ENCODE assay signal across 1 cellular context in the genomic region with DNA sequence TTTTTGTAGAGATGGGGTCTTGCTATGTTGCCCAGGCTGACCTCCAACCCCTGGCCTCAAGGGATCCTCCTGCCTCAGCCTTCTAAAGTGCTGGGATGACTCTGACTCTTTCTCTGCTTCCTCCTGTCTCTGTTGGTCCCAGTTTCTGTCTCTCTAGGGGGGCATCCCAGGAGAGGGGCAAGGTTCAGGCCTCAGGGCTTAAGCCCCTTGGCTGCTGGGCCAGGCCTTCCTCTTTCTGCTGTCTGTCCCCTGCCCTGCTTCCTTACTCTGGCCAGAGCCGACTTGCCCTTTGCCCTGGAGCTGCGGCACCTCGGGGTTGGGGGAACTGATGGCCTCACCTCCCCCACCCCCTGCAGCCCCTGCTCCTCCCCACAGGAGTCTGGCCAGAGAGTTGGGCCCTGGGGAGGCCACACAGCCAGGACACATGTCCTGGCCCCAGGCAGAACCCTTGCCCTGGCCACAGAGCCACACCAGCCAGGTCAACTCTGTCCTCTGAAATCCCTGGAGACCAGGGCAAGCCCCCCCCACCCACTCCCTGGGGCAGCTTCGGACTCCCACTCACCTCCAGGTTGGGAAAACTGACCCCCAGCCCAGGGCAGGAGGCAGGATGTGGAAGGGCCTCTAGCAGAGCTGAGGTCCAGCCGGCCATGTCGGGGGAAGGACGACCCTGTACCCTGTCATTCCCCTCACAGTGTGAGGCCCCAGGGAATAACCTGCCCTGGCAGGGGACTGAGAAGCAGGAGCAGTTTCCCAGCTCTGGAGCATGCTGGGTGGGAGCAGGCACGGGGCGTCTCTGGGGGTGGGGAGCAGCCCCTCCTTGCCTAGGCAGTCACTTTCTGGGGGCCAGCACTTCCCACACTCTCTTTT.
TF ChIP-seq lines count a peak whose summit lies in the region.

No MANE protein-coding gene starts in this region.

TF ChIP-seq in HepG2, 621 proteins besides CTCF, POLR2A, EP300 and RAD21 (continued from another document and continues in another):
- TF ChIP-seq, protein P1, sequence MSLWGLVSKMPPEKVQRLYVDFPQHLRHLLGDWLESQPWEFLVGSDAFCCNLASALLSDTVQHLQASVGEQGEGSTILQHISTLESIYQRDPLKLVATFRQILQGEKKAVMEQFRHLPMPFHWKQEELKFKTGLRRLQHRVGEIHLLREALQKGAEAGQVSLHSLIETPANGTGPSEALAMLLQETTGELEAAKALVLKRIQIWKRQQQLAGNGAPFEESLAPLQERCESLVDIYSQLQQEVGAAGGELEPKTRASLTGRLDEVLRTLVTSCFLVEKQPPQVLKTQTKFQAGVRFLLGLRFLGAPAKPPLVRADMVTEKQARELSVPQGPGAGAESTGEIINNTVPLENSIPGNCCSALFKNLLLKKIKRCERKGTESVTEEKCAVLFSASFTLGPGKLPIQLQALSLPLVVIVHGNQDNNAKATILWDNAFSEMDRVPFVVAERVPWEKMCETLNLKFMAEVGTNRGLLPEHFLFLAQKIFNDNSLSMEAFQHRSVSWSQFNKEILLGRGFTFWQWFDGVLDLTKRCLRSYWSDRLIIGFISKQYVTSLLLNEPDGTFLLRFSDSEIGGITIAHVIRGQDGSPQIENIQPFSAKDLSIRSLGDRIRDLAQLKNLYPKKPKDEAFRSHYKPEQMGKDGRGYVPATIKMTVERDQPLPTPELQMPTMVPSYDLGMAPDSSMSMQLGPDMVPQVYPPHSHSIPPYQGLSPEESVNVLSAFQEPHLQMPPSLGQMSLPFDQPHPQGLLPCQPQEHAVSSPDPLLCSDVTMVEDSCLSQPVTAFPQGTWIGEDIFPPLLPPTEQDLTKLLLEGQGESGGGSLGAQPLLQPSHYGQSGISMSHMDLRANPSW (CRISPR knock-in tag; IDR thresholded peaks at IDR 0.05; ENCODE audit: borderline replicate concordance), result no peak
- TF ChIP-seq, protein P2, sequence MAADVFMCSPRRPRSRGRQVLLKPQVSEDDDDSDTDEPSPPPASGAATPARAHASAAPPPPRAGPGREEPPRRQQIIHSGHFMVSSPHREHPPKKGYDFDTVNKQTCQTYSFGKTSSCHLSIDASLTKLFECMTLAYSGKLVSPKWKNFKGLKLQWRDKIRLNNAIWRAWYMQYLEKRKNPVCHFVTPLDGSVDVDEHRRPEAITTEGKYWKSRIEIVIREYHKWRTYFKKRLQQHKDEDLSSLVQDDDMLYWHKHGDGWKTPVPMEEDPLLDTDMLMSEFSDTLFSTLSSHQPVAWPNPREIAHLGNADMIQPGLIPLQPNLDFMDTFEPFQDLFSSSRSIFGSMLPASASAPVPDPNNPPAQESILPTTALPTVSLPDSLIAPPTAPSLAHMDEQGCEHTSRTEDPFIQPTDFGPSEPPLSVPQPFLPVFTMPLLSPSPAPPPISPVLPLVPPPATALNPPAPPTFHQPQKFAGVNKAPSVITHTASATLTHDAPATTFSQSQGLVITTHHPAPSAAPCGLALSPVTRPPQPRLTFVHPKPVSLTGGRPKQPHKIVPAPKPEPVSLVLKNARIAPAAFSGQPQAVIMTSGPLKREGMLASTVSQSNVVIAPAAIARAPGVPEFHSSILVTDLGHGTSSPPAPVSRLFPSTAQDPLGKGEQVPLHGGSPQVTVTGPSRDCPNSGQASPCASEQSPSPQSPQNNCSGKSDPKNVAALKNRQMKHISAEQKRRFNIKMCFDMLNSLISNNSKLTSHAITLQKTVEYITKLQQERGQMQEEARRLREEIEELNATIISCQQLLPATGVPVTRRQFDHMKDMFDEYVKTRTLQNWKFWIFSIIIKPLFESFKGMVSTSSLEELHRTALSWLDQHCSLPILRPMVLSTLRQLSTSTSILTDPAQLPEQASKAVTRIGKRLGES (CRISPR knock-in tag; IDR thresholded peaks at IDR 0.05; ENCODE audit: borderline replicate concordance), result no peak
- TF ChIP-seq ZNF567 (CRISPR knock-in tag; IDR thresholded peaks at IDR 0.05; ENCODE audit: borderline replicate concordance), result no peak
- TF ChIP-seq ATF7 (IDR thresholded peaks at IDR 0.05), result no peak
- TF ChIP-seq ATF7 (CRISPR knock-in tag; IDR thresholded peaks at IDR 0.05), result no peak
- no peak for TF ChIP-seq MLLT10 (CRISPR knock-in tag; IDR thresholded peaks at IDR 0.05)
- TF ChIP-seq ZNF17 (CRISPR knock-in tag; IDR thresholded peaks at IDR 0.05), result no peak
- TF ChIP-seq CBX5 (CRISPR knock-in tag; IDR thresholded peaks at IDR 0.05; ENCODE audit: borderline replicate concordance), result no peak
- TF ChIP-seq, protein P3, sequence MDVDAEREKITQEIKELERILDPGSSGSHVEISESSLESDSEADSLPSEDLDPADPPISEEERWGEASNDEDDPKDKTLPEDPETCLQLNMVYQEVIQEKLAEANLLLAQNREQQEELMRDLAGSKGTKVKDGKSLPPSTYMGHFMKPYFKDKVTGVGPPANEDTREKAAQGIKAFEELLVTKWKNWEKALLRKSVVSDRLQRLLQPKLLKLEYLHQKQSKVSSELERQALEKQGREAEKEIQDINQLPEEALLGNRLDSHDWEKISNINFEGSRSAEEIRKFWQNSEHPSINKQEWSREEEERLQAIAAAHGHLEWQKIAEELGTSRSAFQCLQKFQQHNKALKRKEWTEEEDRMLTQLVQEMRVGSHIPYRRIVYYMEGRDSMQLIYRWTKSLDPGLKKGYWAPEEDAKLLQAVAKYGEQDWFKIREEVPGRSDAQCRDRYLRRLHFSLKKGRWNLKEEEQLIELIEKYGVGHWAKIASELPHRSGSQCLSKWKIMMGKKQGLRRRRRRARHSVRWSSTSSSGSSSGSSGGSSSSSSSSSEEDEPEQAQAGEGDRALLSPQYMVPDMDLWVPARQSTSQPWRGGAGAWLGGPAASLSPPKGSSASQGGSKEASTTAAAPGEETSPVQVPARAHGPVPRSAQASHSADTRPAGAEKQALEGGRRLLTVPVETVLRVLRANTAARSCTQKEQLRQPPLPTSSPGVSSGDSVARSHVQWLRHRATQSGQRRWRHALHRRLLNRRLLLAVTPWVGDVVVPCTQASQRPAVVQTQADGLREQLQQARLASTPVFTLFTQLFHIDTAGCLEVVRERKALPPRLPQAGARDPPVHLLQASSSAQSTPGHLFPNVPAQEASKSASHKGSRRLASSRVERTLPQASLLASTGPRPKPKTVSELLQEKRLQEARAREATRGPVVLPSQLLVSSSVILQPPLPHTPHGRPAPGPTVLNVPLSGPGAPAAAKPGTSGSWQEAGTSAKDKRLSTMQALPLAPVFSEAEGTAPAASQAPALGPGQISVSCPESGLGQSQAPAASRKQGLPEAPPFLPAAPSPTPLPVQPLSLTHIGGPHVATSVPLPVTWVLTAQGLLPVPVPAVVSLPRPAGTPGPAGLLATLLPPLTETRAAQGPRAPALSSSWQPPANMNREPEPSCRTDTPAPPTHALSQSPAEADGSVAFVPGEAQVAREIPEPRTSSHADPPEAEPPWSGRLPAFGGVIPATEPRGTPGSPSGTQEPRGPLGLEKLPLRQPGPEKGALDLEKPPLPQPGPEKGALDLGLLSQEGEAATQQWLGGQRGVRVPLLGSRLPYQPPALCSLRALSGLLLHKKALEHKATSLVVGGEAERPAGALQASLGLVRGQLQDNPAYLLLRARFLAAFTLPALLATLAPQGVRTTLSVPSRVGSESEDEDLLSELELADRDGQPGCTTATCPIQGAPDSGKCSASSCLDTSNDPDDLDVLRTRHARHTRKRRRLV (CRISPR knock-in tag; IDR thresholded peaks at IDR 0.05), result no peak
- TF ChIP-seq, protein P4, sequence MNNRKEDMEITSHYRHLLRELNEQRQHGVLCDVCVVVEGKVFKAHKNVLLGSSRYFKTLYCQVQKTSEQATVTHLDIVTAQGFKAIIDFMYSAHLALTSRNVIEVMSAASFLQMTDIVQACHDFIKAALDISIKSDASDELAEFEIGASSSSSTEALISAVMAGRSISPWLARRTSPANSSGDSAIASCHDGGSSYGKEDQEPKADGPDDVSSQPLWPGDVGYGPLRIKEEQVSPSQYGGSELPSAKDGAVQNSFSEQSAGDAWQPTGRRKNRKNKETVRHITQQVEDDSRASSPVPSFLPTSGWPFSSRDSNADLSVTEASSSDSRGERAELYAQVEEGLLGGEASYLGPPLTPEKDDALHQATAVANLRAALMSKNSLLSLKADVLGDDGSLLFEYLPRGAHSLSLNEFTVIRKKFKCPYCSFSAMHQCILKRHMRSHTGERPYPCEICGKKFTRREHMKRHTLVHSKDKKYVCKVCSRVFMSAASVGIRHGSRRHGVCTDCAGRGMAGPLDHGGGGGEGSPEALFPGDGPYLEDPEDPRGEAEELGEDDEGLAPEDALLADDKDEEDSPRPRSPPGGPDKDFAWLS (CRISPR knock-in tag; IDR thresholded peaks at IDR 0.05; ENCODE audit: borderline replicate concordance), result peak; percentile 98
- no peak for TF ChIP-seq MTF2 (CRISPR knock-in tag; IDR thresholded peaks at IDR 0.05; ENCODE audit: borderline replicate concordance)
- TF ChIP-seq, protein P5, sequence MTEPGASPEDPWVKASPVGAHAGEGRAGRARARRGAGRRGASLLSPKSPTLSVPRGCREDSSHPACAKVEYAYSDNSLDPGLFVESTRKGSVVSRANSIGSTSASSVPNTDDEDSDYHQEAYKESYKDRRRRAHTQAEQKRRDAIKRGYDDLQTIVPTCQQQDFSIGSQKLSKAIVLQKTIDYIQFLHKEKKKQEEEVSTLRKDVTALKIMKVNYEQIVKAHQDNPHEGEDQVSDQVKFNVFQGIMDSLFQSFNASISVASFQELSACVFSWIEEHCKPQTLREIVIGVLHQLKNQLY (CRISPR knock-in tag; IDR thresholded peaks at IDR 0.05), result 0 out of 2 replicates have a peak, but pooled peaks have one; percentile 27
- no peak for TF ChIP-seq SMAD1 (CRISPR knock-in tag; IDR thresholded peaks at IDR 0.05; ENCODE audit: borderline replicate concordance, low read depth)
- TF ChIP-seq ZNF484 (CRISPR knock-in tag; IDR thresholded peaks at IDR 0.05; ENCODE audit: borderline replicate concordance, low read depth), result no peak
- TF ChIP-seq SOX6 (IDR thresholded peaks at IDR 0.05), result no peak
- TF ChIP-seq SOX6 (CRISPR knock-in tag; IDR thresholded peaks at IDR 0.05), result peak; percentile 67
- TF ChIP-seq GFI1 (CRISPR knock-in tag; IDR thresholded peaks at IDR 0.05; ENCODE audit: borderline replicate concordance), result peak; percentile 86
- peak; percentile 82 for TF ChIP-seq RXRB (CRISPR knock-in tag; IDR thresholded peaks at IDR 0.05; ENCODE audit: borderline replicate concordance)
- peak; percentile 49 for TF ChIP-seq YY1 (IDR thresholded peaks at IDR 0.05; ENCODE audit: insufficient read depth, insufficient replicate concordance, low read depth, low read length)
- TF ChIP-seq, protein P6, sequence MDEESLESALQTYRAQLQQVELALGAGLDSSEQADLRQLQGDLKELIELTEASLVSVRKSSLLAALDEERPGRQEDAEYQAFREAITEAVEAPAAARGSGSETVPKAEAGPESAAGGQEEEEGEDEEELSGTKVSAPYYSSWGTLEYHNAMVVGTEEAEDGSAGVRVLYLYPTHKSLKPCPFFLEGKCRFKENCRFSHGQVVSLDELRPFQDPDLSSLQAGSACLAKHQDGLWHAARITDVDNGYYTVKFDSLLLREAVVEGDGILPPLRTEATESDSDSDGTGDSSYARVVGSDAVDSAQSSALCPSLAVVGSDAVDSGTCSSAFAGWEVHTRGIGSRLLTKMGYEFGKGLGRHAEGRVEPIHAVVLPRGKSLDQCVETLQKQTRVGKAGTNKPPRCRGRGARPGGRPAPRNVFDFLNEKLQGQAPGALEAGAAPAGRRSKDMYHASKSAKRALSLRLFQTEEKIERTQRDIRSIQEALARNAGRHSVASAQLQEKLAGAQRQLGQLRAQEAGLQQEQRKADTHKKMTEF (CRISPR knock-in tag; IDR thresholded peaks at IDR 0.05), result peak; percentile 75
- TF ChIP-seq ZNF775 (CRISPR knock-in tag; IDR thresholded peaks at IDR 0.05; ENCODE audit: borderline replicate concordance), result no peak
- no peak for TF ChIP-seq REL (CRISPR knock-in tag; conservative IDR thresholded peaks at IDR 0.05)
- TF ChIP-seq HNF4G (IDR thresholded peaks at IDR 0.05; ENCODE audit: borderline replicate concordance, low read depth, low read length), result peak; percentile 80
- no peak; the same call in 1 of the 2 replicates for TF ChIP-seq HNF4G (CRISPR knock-in tag; IDR thresholded peaks at IDR 0.05; ENCODE audit: borderline replicate concordance, low read depth)
- TF ChIP-seq MAFG (CRISPR knock-in tag; IDR thresholded peaks at IDR 0.05), result no peak
- TF ChIP-seq, protein P7, sequence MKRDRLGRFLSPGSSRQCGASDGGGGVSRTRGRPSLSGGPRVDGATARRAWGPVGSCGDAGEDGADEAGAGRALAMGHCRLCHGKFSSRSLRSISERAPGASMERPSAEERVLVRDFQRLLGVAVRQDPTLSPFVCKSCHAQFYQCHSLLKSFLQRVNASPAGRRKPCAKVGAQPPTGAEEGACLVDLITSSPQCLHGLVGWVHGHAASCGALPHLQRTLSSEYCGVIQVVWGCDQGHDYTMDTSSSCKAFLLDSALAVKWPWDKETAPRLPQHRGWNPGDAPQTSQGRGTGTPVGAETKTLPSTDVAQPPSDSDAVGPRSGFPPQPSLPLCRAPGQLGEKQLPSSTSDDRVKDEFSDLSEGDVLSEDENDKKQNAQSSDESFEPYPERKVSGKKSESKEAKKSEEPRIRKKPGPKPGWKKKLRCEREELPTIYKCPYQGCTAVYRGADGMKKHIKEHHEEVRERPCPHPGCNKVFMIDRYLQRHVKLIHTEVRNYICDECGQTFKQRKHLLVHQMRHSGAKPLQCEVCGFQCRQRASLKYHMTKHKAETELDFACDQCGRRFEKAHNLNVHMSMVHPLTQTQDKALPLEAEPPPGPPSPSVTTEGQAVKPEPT (CRISPR knock-in tag; IDR thresholded peaks at IDR 0.05; ENCODE audit: low read depth), result no peak
- TF ChIP-seq, protein P8, sequence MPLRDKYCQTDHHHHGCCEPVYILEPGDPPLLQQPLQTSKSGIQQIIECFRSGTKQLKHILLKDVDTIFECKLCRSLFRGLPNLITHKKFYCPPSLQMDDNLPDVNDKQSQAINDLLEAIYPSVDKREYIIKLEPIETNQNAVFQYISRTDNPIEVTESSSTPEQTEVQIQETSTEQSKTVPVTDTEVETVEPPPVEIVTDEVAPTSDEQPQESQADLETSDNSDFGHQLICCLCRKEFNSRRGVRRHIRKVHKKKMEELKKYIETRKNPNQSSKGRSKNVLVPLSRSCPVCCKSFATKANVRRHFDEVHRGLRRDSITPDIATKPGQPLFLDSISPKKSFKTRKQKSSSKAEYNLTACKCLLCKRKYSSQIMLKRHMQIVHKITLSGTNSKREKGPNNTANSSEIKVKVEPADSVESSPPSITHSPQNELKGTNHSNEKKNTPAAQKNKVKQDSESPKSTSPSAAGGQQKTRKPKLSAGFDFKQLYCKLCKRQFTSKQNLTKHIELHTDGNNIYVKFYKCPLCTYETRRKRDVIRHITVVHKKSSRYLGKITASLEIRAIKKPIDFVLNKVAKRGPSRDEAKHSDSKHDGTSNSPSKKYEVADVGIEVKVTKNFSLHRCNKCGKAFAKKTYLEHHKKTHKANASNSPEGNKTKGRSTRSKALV (CRISPR knock-in tag; IDR thresholded peaks at IDR 0.05), result no peak
- TF ChIP-seq, protein P9, sequence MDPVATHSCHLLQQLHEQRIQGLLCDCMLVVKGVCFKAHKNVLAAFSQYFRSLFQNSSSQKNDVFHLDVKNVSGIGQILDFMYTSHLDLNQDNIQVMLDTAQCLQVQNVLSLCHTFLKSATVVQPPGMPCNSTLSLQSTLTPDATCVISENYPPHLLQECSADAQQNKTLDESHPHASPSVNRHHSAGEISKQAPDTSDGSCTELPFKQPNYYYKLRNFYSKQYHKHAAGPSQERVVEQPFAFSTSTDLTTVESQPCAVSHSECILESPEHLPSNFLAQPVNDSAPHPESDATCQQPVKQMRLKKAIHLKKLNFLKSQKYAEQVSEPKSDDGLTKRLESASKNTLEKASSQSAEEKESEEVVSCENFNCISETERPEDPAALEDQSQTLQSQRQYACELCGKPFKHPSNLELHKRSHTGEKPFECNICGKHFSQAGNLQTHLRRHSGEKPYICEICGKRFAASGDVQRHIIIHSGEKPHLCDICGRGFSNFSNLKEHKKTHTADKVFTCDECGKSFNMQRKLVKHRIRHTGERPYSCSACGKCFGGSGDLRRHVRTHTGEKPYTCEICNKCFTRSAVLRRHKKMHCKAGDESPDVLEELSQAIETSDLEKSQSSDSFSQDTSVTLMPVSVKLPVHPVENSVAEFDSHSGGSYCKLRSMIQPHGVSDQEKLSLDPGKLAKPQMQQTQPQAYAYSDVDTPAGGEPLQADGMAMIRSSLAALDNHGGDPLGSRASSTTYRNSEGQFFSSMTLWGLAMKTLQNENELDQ (CRISPR knock-in tag; IDR thresholded peaks at IDR 0.05; ENCODE audit: borderline replicate concordance), result no peak
